2 cellular contexts compared by ENCODE assay signal in the genomic region with DNA sequence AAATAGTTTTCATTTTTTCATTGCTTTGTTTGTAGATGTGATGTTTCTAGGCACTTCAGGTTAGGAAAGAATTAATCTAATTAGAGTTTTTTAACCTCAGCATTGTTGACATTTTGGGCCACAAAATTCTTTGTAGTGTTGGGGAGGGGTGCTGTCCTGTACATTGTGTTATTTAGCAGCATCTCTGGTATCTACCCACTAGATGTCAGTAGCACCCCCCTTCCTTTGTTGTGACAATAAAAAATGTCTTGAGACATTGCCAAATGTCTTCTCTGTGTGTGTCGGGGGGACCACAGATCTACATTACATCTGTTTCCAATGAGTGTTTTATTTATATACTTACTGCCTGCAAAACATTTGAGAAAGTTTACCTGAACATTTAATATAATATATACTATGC.
TF ChIP-seq lines count a peak whose summit lies in the region.

No MANE protein-coding gene starts in this region.

TF ChIP-seq in HEK293, 187 proteins besides CTCF, POLR2A, EP300 and RAD21 (continued from another document):
- TF ChIP-seq PRDM6 (tag by site-specific recombination; IDR thresholded peaks at IDR 0.05) (peak; percentile 15; the same call in 1 of the 2 replicates), ZBTB21 (tag by site-specific recombination; IDR thresholded peaks at IDR 0.05) (no peak), ZNF394 (tag by site-specific recombination; IDR thresholded peaks at IDR 0.05; ENCODE audit: borderline replicate concordance) (no peak), KLF9 (tag by site-specific recombination; IDR thresholded peaks at IDR 0.05; ENCODE audit: low read depth) (no peak), ZNF558 (tag by site-specific recombination; IDR thresholded peaks at IDR 0.05) (no peak), ZNF202 (tag by site-specific recombination; IDR thresholded peaks at IDR 0.05; ENCODE audit: borderline replicate concordance) (no peak), ZNF362 (tag by site-specific recombination; IDR thresholded peaks at IDR 0.05) (peak; percentile 23; the same call in 1 of the 2 replicates)
- TF ChIP-seq, protein P1, sequence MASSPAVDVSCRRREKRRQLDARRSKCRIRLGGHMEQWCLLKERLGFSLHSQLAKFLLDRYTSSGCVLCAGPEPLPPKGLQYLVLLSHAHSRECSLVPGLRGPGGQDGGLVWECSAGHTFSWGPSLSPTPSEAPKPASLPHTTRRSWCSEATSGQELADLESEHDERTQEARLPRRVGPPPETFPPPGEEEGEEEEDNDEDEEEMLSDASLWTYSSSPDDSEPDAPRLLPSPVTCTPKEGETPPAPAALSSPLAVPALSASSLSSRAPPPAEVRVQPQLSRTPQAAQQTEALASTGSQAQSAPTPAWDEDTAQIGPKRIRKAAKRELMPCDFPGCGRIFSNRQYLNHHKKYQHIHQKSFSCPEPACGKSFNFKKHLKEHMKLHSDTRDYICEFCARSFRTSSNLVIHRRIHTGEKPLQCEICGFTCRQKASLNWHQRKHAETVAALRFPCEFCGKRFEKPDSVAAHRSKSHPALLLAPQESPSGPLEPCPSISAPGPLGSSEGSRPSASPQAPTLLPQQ (tag by site-specific recombination; IDR thresholded peaks at IDR 0.05): peak; percentile 47; the same call in 1 of the 2 replicates

TF ChIP-seq in HepG2, 621 proteins besides CTCF, POLR2A, EP300 and RAD21 (continued from another document):
- TF ChIP-seq, protein P2, sequence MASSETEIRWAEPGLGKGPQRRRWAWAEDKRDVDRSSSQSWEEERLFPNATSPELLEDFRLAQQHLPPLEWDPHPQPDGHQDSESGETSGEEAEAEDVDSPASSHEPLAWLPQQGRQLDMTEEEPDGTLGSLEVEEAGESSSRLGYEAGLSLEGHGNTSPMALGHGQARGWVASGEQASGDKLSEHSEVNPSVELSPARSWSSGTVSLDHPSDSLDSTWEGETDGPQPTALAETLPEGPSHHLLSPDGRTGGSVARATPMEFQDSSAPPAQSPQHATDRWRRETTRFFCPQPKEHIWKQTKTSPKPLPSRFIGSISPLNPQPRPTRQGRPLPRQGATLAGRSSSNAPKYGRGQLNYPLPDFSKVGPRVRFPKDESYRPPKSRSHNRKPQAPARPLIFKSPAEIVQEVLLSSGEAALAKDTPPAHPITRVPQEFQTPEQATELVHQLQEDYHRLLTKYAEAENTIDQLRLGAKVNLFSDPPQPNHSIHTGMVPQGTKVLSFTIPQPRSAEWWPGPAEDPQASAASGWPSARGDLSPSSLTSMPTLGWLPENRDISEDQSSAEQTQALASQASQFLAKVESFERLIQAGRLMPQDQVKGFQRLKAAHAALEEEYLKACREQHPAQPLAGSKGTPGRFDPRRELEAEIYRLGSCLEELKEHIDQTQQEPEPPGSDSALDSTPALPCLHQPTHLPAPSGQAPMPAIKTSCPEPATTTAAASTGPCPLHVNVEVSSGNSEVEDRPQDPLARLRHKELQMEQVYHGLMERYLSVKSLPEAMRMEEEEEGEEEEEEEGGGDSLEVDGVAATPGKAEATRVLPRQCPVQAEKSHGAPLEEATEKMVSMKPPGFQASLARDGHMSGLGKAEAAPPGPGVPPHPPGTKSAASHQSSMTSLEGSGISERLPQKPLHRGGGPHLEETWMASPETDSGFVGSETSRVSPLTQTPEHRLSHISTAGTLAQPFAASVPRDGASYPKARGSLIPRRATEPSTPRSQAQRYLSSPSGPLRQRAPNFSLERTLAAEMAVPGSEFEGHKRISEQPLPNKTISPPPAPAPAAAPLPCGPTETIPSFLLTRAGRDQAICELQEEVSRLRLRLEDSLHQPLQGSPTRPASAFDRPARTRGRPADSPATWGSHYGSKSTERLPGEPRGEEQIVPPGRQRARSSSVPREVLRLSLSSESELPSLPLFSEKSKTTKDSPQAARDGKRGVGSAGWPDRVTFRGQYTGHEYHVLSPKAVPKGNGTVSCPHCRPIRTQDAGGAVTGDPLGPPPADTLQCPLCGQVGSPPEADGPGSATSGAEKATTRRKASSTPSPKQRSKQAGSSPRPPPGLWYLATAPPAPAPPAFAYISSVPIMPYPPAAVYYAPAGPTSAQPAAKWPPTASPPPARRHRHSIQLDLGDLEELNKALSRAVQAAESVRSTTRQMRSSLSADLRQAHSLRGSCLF (CRISPR knock-in tag; IDR thresholded peaks at IDR 0.05; ENCODE audit: borderline replicate concordance): no peak
- TF ChIP-seq RARG (CRISPR knock-in tag; IDR thresholded peaks at IDR 0.05; ENCODE audit: low read depth): no peak
- TF ChIP-seq HOXD1 (CRISPR knock-in tag; IDR thresholded peaks at IDR 0.05): no peak
- no peak for TF ChIP-seq ARID4A (CRISPR knock-in tag; IDR thresholded peaks at IDR 0.05; ENCODE audit: borderline replicate concordance)
